In genomic region chr21:35475006-35475405, GRCh38 we compare ENCODE assay signal across 14 cellular contexts.
A peak's percentile ranks its signal among the peaks of the same experiment; 100 is the strongest.
DNase-seq lines count a peak whose midpoint lies in the region; FAIRE-seq and TF ChIP-seq lines count a peak whose summit lies in the region.
"Had no signal": no experiment of that assay in that cellular context is flagged by ENCODE, and none has a peak within 500 bp of the region (broad histone marks: within the 10 kb centered on the region; RNA-seq: fewer than 3 reads in every experiment).

No MANE protein-coding gene starts in this region.

- H3K9ac ChIP-seq in H1 (replicated peaks in 1 of 4; ENCODE audit: extremely low read depth in 1 of 4, low read depth in 3 of 4, low read length in 3 of 4), result no peak overlapping the region

- H3K14ac ChIP-seq in H1 (ENCODE audit: insufficient read length), result no peak overlapping the region

- intact Hi-C loops in prostate gland (cut with DNase I), result no loop called here

- H4K20me1 ChIP-seq in H1 (replicated peaks in 1 of 2; ENCODE audit: control insufficient read depth in 1 of 2, insufficient read depth in 2 of 2, low read length in 2 of 2), result no peaks in the 10 kb centered on the region
- H4K20me1 ChIP-seq in osteoblast (ENCODE audit: insufficient read depth, low read length), result no peaks in the 10 kb centered on the region

- H3K27me3 ChIP-seq in H1 (replicated peaks in 1 of 4; ENCODE audit: control insufficient read depth in 3 of 4, extremely low read depth in 1 of 4, insufficient read depth in 3 of 4, low read length in 3 of 4), result no peaks in the 10 kb centered on the region
- H3K27me3 ChIP-seq in osteoblast (ENCODE audit: insufficient read depth, low read length), result no peaks in the 10 kb centered on the region
- no peaks in the 10 kb centered on the region for H3K27me3 ChIP-seq in prostate gland (replicated peaks; ENCODE audit: insufficient read depth)
- no peaks in the 10 kb centered on the region for H3K27me3 ChIP-seq in Peyer's patch

- H2BK15ac ChIP-seq in H1 (ENCODE audit: low read length), result no peak overlapping the region

- peaks cover 7 to 20% (median 11%) of the 10 kb centered on the region in 4 experiments for H3K4me1 ChIP-seq in H1 (replicated peaks in 1 of 4; ENCODE audit: control insufficient read depth in 3 of 4, insufficient read depth in 4 of 4, low read length in 3 of 4)
- H3K4me1 ChIP-seq in osteoblast (ENCODE audit: insufficient read depth, low read length), result peaks cover 26% of the 10 kb centered on the region
- no peaks in the 10 kb centered on the region for H3K4me1 ChIP-seq in prostate gland (replicated peaks)
- no peaks in the 10 kb centered on the region for H3K4me1 ChIP-seq in Peyer's patch
- H3K4me1 ChIP-seq: HAP-1 had no signal

- H3K9me3 ChIP-seq in H1 (ENCODE audit: insufficient read depth in 2 of 2, low read depth in 1 of 2, low read length in 1 of 2) (peaks cover 0 to 5% of the 10 kb centered on the region in 2 experiments; a peak in 1 of 4 replicates), osteoblast (ENCODE audit: low read depth, low read length) (no peaks in the 10 kb centered on the region), prostate gland (no peaks in the 10 kb centered on the region), Peyer's patch (no peaks in the 10 kb centered on the region)
- H3K9me3 ChIP-seq: HAP-1 had no signal

- H4K8ac ChIP-seq in H1 (ENCODE audit: extremely low read depth, insufficient read depth, low read length), result no peak overlapping the region

- TF ChIP-seq RAD21 in H1 (IDR thresholded peaks at IDR 0.05 in 1 of 2, conservative IDR thresholded peaks at IDR 0.05 in 1 of 2; ENCODE audit: low read depth in 2 of 2, low read length in 2 of 2), result no peak

- H3K18ac ChIP-seq in H1 (ENCODE audit: extremely low read depth, low read length), result no peak overlapping the region

- H3K4me2 ChIP-seq in H1 (ENCODE audit: insufficient read depth in 1 of 2, low read depth in 2 of 2, low read length in 2 of 2) (0 out of 4 replicates have a peak overlapping the region, but pooled peaks of 1 of the 2 experiments have one; percentile 27), osteoblast (ENCODE audit: insufficient read depth, low read length) (no peak overlapping the region)

- no peak for TF ChIP-seq CTCF in H1 (IDR thresholded peaks at IDR 0.05; ENCODE audit: control extremely low read depth in 1 of 3, insufficient read depth in 1 of 3, low read depth in 1 of 3, low read length in 3 of 3)
- no peak for TF ChIP-seq CTCF in osteoblast (IDR thresholded peaks at IDR 0.05; ENCODE audit: extremely low read depth, low read depth, low read length)
- no peak for TF ChIP-seq CTCF in prostate gland (IDR thresholded peaks at IDR 0.05)
- TF ChIP-seq CTCF in Peyer's patch (IDR thresholded peaks at IDR 0.05), result no peak

- H3K79me1 ChIP-seq in H1 (ENCODE audit: low read depth, low read length), result no peaks in the 10 kb centered on the region

- peak; percentile 23 for DNase-seq in ELR (ENCODE audit: low read depth)
- peak; percentile 4 to 32 for DNase-seq in NOMO-1 (lab: John Stamatoyannopoulos, UW; ENCODE audit: unreplicated experiment in 2 of 2)
- DNase-seq in H1 (ENCODE audit: low read depth in 1 of 2, low spot score in 2 of 2), result no peak
- peak; percentile 26 for DNase-seq in osteoblast (ENCODE audit: insufficient read length, low spot score, missing footprints)
- no peak for DNase-seq in prostate gland (ENCODE audit: low spot score)
- no peak for DNase-seq in Peyer's patch
- no peak for DNase-seq in occipital lobe (lab: John Stamatoyannopoulos, UW)
- DNase-seq in activated naive CD4-positive, alpha-beta T cell treated with anti-CD3 and anti-CD28 coated beads, Interleukin-2, amount 50 U/mL, for 16 hours, result no peak
- DNase-seq: activated CD4-positive, alpha-beta T cell treated with anti-CD3 and anti-CD28 coated beads for 48 hours; activated gamma-delta T cell treated with Interleukin-2 at 50 U/mL for 16 hours; NCI-H748 treated with DMSO at 0.1 percent for 48 hours had no signal

- no peak overlapping the region for H3K56ac ChIP-seq in H1 (replicated peaks; ENCODE audit: insufficient read length, low read depth, low read length)

- no peaks in the 10 kb centered on the region; the same call in 1 of the 2 replicates for H3K23me2 ChIP-seq in H1 (ENCODE audit: low read depth, low read length)

- H4K91ac ChIP-seq in H1 (replicated peaks; ENCODE audit: insufficient read length, low read length), result no peak overlapping the region

- no peak for TF ChIP-seq POLR2A in H1 (IDR thresholded peaks at IDR 0.05; ENCODE audit: control extremely low read depth in 1 of 2, low read depth in 2 of 2, low read length in 2 of 2)
- TF ChIP-seq POLR2A in prostate gland (IDR thresholded peaks at IDR 0.05), result no peak
- TF ChIP-seq POLR2A in Peyer's patch (IDR thresholded peaks at IDR 0.05), result no peak

- no peak overlapping the region for H3K4ac ChIP-seq in H1 (replicated peaks; ENCODE audit: insufficient read length, low read depth, low read length)

- no peaks in the 10 kb centered on the region for H3K36me3 ChIP-seq in H1 (ENCODE audit: control insufficient read depth in 2 of 4, insufficient read depth in 4 of 4, low read length in 3 of 4)
- H3K36me3 ChIP-seq in osteoblast (ENCODE audit: insufficient read depth, low read length), result no peaks in the 10 kb centered on the region
- H3K36me3 ChIP-seq in prostate gland, result no peaks in the 10 kb centered on the region
- no peaks in the 10 kb centered on the region for H3K36me3 ChIP-seq in Peyer's patch
- H3K36me3 ChIP-seq: HAP-1 had no signal

- POLR2A ChIA-PET in H1 (lab: Charles Lee; ENCODE audit: partially characterized antibody), result no interaction called here

- H2BK120ac ChIP-seq in H1 (replicated peaks; ENCODE audit: low read depth, low read length), result no peak overlapping the region

- no peak overlapping the region for H3K23ac ChIP-seq in H1 (ENCODE audit: insufficient read length)

- H3K27ac ChIP-seq in H1 (ENCODE audit: low read depth, low read length) (no peak overlapping the region), osteoblast (ENCODE audit: low read depth, low read length) (peak overlapping the region; percentile 76), prostate gland (no peak overlapping the region), Peyer's patch (peak overlapping the region in 1 of 4 donors; percentile 50)

- H2BK20ac ChIP-seq in H1 (ENCODE audit: low read length), result no peak overlapping the region

- no peak for TF ChIP-seq EP300 in H1 (IDR thresholded peaks at IDR 0.05; ENCODE audit: borderline replicate concordance in 1 of 2, low read depth in 2 of 2, low read length in 2 of 2)

- H3K4me3 ChIP-seq in H1 (ENCODE audit: extremely low read depth in 1 of 4, insufficient read depth in 2 of 4, low read depth in 3 of 4, low read length in 4 of 4), result no peak overlapping the region; a peak in 1 of 8 replicates
- H3K4me3 ChIP-seq in osteoblast (ENCODE audit: insufficient read depth, low read length), result no peak overlapping the region
- no peak overlapping the region for H3K4me3 ChIP-seq in prostate gland
- no peak overlapping the region for H3K4me3 ChIP-seq in Peyer's patch
- H3K4me3 ChIP-seq: GM12878, HAP-1 had no signal

- H2AFZ ChIP-seq in H1 (ENCODE audit: low read length) (no peak overlapping the region), osteoblast (ENCODE audit: low read length) (peak overlapping the region; percentile 36)

- H2AK5ac ChIP-seq in H1 (ENCODE audit: low read depth, low read length), result no peak overlapping the region

- FAIRE-seq in H1 (lab: Jason Lieb, UNC), result no peak
- FAIRE-seq: GM12878, GM19239 had no signal

- peak overlapping the region; percentile 44 for H4K5ac ChIP-seq in H1 (ENCODE audit: insufficient read length, low read depth, low read length)

- no peak overlapping the region for H2BK12ac ChIP-seq in H1 (ENCODE audit: low read depth, low read length)

- H2BK5ac ChIP-seq in H1 (ENCODE audit: low read depth, low read length), result no peak overlapping the region

- no peaks in the 10 kb centered on the region for H3K79me2 ChIP-seq in H1 (ENCODE audit: control insufficient read depth in 1 of 2, insufficient read depth in 2 of 2, low read length in 2 of 2)
- no peaks in the 10 kb centered on the region for H3K79me2 ChIP-seq in osteoblast (ENCODE audit: insufficient read depth, low read length)

- CTCF ChIA-PET in H1 (lab: Charles Lee; ENCODE audit: partially characterized antibody), result interaction anchor here (0.6 to 1.2 kb wide), 4 partner anchors 33 to 616 kb away, joined by 3 to 4 read pairs (median 4); no protein-coding TSS in a partner anchor

TF ChIP-seq in H1, 55 proteins besides CTCF, POLR2A, EP300 and RAD21:
- TF ChIP-seq JUN (IDR thresholded peaks at IDR 0.05; ENCODE audit: low read depth, low read length), result no peak
- no peak for TF ChIP-seq POU5F1 (IDR thresholded peaks at IDR 0.05; ENCODE audit: low read depth, low read length)
- TF ChIP-seq FOSL1 (IDR thresholded peaks at IDR 0.05; ENCODE audit: insufficient read depth, low read depth, low read length), result no peak
- TF ChIP-seq BCL11A (IDR thresholded peaks at IDR 0.05; ENCODE audit: low read depth in 2 of 2, low read length in 2 of 2), result no peak
- no peak for TF ChIP-seq POLR2AphosphoS5 (IDR thresholded peaks at IDR 0.05; ENCODE audit: low read depth, low read length)
- TF ChIP-seq EGR1 (IDR thresholded peaks at IDR 0.05; ENCODE audit: borderline replicate concordance, low read depth, low read length), result no peak
- TF ChIP-seq TCF12 (IDR thresholded peaks at IDR 0.05; ENCODE audit: low read depth, low read length), result no peak
- TF ChIP-seq CEBPB (IDR thresholded peaks at IDR 0.05; ENCODE audit: low read depth, low read length), result no peak
- TF ChIP-seq PHF8 (conservative IDR thresholded peaks at IDR 0.05; ENCODE audit: low read depth, low read length), result no peak
- TF ChIP-seq TAF1 (IDR thresholded peaks at IDR 0.05; ENCODE audit: low read depth, low read length), result no peak
- TF ChIP-seq SIN3A (conservative IDR thresholded peaks at IDR 0.05 in 1 of 2, IDR thresholded peaks at IDR 0.05 in 1 of 2; ENCODE audit: low read depth in 1 of 2, low read length in 2 of 2), result no peak
- TF ChIP-seq BRCA1 (IDR thresholded peaks at IDR 0.05; ENCODE audit: low read depth, low read length), result no peak
- TF ChIP-seq TEAD4 (IDR thresholded peaks at IDR 0.05; ENCODE audit: low read depth, low read length), result no peak
- no peak for TF ChIP-seq SP4 (IDR thresholded peaks at IDR 0.05; ENCODE audit: low read length)

Comparison
In these comparisons a context has a peak if more than half of its experiments do, and no peak if none do; other contexts are left out.
1. DNase-seq: peak in ELR (single experiment), NOMO-1 (2 of 2) and osteoblast (single experiment); none in H1 (0 of 2), prostate gland (single experiment), Peyer's patch (0 of 3), occipital lobe (single experiment) and activated naive CD4-positive, alpha-beta T cell treated with anti-CD3 and anti-CD28 coated beads, Interleukin-2, amount 50 U/mL, for 16 hours (single experiment).